2 cellular contexts compared by ENCODE assay signal in genomic region chr10:45071043-45071813, GRCh38.
TF ChIP-seq lines count a peak whose summit lies in the region.

No MANE protein-coding gene starts in this region.

TF ChIP-seq in endothelial cell of umbilical vein, 7 proteins besides CTCF, POLR2A, EP300 and RAD21 (continued from another document):
- peak; percentile 28 for TF ChIP-seq JUN (IDR thresholded peaks at IDR 0.05; ENCODE audit: borderline replicate concordance, insufficient read depth, insufficient read length, low read depth)
- no peak for TF ChIP-seq FOS (IDR thresholded peaks at IDR 0.05; ENCODE audit: borderline replicate concordance, insufficient read depth, low read length)
TF ChIP-seq in endothelial cell of umbilical vein: peak in this region for 1.

TF ChIP-seq in HepG2, 621 proteins besides CTCF, POLR2A, EP300 and RAD21 (continued from another document):
- TF ChIP-seq HMG20B (CRISPR knock-in tag; conservative IDR thresholded peaks at IDR 0.05), result no peak
